25 cellular contexts compared by ENCODE assay signal in genomic region chr14:32014498-32014897, GRCh38.
"Had no signal": no experiment of that assay in that cellular context is flagged by ENCODE, and none has a peak within 500 bp of the region (broad histone marks: within the 10 kb centered on the region; RNA-seq: fewer than 3 reads in every experiment).

No MANE protein-coding gene starts in this region.

- H3K4me3 ChIP-seq: dorsolateral prefrontal cortex, gastrocnemius medialis, mucosa of descending colon, ovary, sigmoid colon, spleen, thoracic aorta, tibial nerve, upper lobe of right lung, uterus had no signal

- H3K4me1 ChIP-seq: spleen, upper lobe of right lung, uterus had no signal

- H3K4me3 Mint-ChIP-seq: mesothelial cell of epicardium; naive B cell; natural killer cell treated with Interleukin-12 subunit alpha and Interleukin-12 subunit beta and Interleukin-15 and Interleukin-18, amount 100 ng/mL, for 72 hours; stimulated activated memory B cell treated with anti-CD40 and anti-IgM and Interleukin-4, amounts not matched to agents 10 μg/mL and 1 μg/mL and 100 μg/mL, for 72 hours had no signal

- H3K4me1 Mint-ChIP-seq: naive B cell had no signal

- H3K27me3 Mint-ChIP-seq: progenitor cell of endocrine pancreas; stimulated activated memory B cell treated with anti-CD40 and anti-IgM and Interleukin-4, amounts not matched to agents 10 μg/mL and 1 μg/mL and 100 μg/mL, for 72 hours had no signal

- H3K36me3 Mint-ChIP-seq: mesothelial cell of epicardium; naive B cell; natural killer cell treated with Interleukin-12 subunit alpha and Interleukin-12 subunit beta and Interleukin-15 and Interleukin-18, amount 100 ng/mL, for 72 hours; stimulated activated memory B cell treated with anti-CD40 and anti-IgM and Interleukin-4, amounts not matched to agents 10 μg/mL and 1 μg/mL and 100 μg/mL, for 72 hours had no signal

- H3K27ac Mint-ChIP-seq: mesothelial cell of epicardium; naive B cell; natural killer cell treated with Interleukin-12 subunit alpha and Interleukin-12 subunit beta and Interleukin-15 and Interleukin-18, amount 100 ng/mL, for 72 hours; progenitor cell of endocrine pancreas; stimulated activated memory B cell treated with anti-CD40 and anti-IgM and Interleukin-4, amounts not matched to agents 10 μg/mL and 1 μg/mL and 100 μg/mL, for 72 hours had no signal

- H3K27me3 ChIP-seq: gastrocnemius medialis, ovary, sigmoid colon, spleen, tibial nerve, upper lobe of right lung, uterus had no signal

- H3K9me3 ChIP-seq: gastrocnemius medialis, mucosa of descending colon, ovary, sigmoid colon, spleen, thoracic aorta, tibial nerve, upper lobe of right lung, uterus had no signal

- H3K9me3 Mint-ChIP-seq: mesothelial cell of epicardium; naive B cell; natural killer cell treated with Interleukin-12 subunit alpha and Interleukin-12 subunit beta and Interleukin-15 and Interleukin-18, amount 100 ng/mL, for 72 hours; stimulated activated memory B cell treated with anti-CD40 and anti-IgM and Interleukin-4, amounts not matched to agents 10 μg/mL and 1 μg/mL and 100 μg/mL, for 72 hours had no signal

- H3K27ac ChIP-seq: gastrocnemius medialis, ovary, sigmoid colon, spleen, thoracic aorta, tibial nerve, upper lobe of right lung, uterus had no signal

- H3K36me3 ChIP-seq: gastrocnemius medialis, ovary, sigmoid colon, spleen, thoracic aorta, tibial nerve, upper lobe of right lung, uterus had no signal

- FAIRE-seq: colon, keratinocyte had no signal

- DNase-seq: dorsolateral prefrontal cortex; effector CD4-positive, alpha-beta T cell; foreskin fibroblast; gastrocnemius medialis; head of caudate nucleus; mesenchymal stem cell; mucosa of descending colon; naive B cell; occipital lobe; ovary; sigmoid colon; spleen; stimulated activated CD4-positive, alpha-beta T cell treated with anti-CD3 and anti-CD28 coated beads, Interleukin-4, amount 100 ng/mL, for 4 hours; stimulated activated naive CD8-positive, alpha-beta T cell treated with anti-CD3 and anti-CD28 coated beads, Interleukin-15, Interleukin-2, amounts not matched to agents 100 U/mL and 50 U/mL, for 24 hours; substantia nigra; upper lobe of right lung; uterus had no signal
